ENCODE assay signal across 10 cellular contexts in the genomic region with DNA sequence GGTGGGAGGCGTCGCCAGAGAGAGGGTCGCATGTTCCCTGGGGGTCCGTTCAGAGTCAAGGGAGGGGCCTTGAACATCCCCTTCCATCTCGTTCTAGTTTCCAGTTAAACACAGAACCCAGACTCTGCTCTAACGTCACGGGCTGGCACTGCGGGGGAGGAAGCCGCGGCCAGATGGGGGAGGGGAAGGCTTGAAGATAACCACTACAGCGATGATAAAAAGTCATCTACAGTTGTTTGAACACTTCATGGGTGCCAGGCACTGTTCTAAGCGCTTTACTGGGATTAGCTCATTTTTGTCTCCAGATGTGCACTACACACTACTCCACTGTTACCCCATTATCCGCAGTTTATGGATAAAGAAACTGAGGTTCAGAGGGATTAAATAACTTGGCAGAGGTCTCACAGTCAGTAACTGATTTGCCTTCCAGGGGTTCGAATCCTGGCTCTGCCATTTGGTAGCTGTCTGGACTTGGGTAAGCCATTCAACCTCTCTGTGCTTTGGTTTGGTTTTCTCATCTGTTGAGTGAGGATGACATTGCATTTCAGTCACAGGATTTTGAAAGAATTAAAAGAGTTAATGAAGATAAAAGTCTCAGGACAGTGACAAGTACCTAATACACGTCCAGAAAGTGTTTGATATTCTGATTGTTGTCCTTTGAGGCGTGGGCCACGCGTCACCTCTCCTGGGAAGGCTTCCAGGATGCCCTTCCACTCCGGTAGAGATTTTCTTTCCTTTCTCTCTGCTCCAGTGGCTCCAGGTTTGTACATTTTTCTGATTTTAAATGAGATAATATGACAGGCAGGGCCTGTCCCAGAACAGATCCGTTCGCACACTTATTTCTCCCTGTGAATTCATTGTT. TPM values are rescaled to one million over a fixed set of nuclear protein-coding genes. Genes with fewer than 3 reads are reported as not detected.
DNase-seq lines count a peak whose midpoint lies in the region; ATAC-seq lines count a peak whose summit lies in the region.
"Had no signal": no experiment of that assay in that cellular context is flagged by ENCODE, and none has a peak within 500 bp of the region (broad histone marks: within the 10 kb centered on the region; RNA-seq: fewer than 3 reads in every experiment).

No MANE protein-coding gene starts in this region.

- peak overlapping the region in 1 of 3 donors; percentile 94 for H3K27ac Mint-ChIP-seq in CD4-positive, CD25-positive, alpha-beta regulatory T cell

- peak; percentile 18 to 72 (median 60) for DNase-seq in CD4-positive, CD25-positive, alpha-beta regulatory T cell
- DNase-seq in NCI-H2029 (lab: John Stamatoyannopoulos, UW): peak; percentile 48
- peak; percentile 28 for DNase-seq in activated T-cell treated with anti-CD3 and anti-CD28 coated beads for 24 hours (ENCODE audit: low read depth)
- DNase-seq in iPS DF 6.9 (ENCODE audit: low read depth, low spot score): no peak
- peak in 2 of 3 donors; percentile 21 to 35 for DNase-seq in stimulated activated CD4-positive, alpha-beta T cell treated with anti-CD3 and anti-CD28 coated beads, TNF-alpha, amount 100 ng/mL, for 1 hour (ENCODE audit: low read depth in 3 of 3, low spot score in 1 of 3)
- no peak for DNase-seq in NCI-H1930 (lab: John Stamatoyannopoulos, UW)

- WGBS in iPS DF 6.9 (ENCODE audit: insufficient coverage, insufficient read length): no CpG with 5 or more reads among the region's 21 CpGs

- peak overlapping the region; percentile 57 for H3K27ac ChIP-seq in CD4-positive, CD25-positive, alpha-beta regulatory T cell (ENCODE audit: insufficient read depth, low read length, poor library complexity, severe bottlenecking)
- H3K27ac ChIP-seq in iPS DF 6.9 (ENCODE audit: low read length): no peak overlapping the region
- H3K27ac ChIP-seq: cardiac muscle cell, upper lobe of left lung had no signal

- H3K27me3 ChIP-seq in CD4-positive, CD25-positive, alpha-beta regulatory T cell (ENCODE audit: control insufficient read depth, insufficient read depth, low read length): no peaks in the 10 kb centered on the region
- H3K27me3 ChIP-seq in iPS DF 6.9 (ENCODE audit: control insufficient read depth, insufficient read depth, low read length): no peaks in the 10 kb centered on the region; the same call in 1 of the 2 replicates

- H3K4me1 ChIP-seq in CD4-positive, CD25-positive, alpha-beta regulatory T cell (ENCODE audit: control insufficient read depth, insufficient read depth, low read length, poor library complexity, severe bottlenecking): peaks cover 15% of the 10 kb centered on the region
- 0 out of 2 replicates have a peak, but pooled peaks cover 4% of the 10 kb centered on the region for H3K4me1 ChIP-seq in iPS DF 6.9 (ENCODE audit: control insufficient read depth, insufficient read depth, low read length)

- peak overlapping the region; percentile 79 to 91 (median 89) for H3K4me3 Mint-ChIP-seq in CD4-positive, CD25-positive, alpha-beta regulatory T cell

- H3K27me3 Mint-ChIP-seq in CD4-positive, CD25-positive, alpha-beta regulatory T cell: no peaks in the 10 kb centered on the region

- peaks cover 0 to 24% (median 11%) of the 10 kb centered on the region in 4 donors for H3K4me1 Mint-ChIP-seq in CD4-positive, CD25-positive, alpha-beta regulatory T cell

- H3K36me3 Mint-ChIP-seq in CD4-positive, CD25-positive, alpha-beta regulatory T cell: no peaks in the 10 kb centered on the region

- peak; percentile 54 to 61 for ATAC-seq in CD4-positive, CD25-positive, alpha-beta regulatory T cell (ENCODE audit: low read depth in 2 of 2)
- no peak for ATAC-seq in HG02970 (IDR thresholded peaks at IDR 0.05; ENCODE audit: low FRiP score, unreplicated experiment)
- ATAC-seq in HG03457 (IDR thresholded peaks at IDR 0.05; ENCODE audit: unreplicated experiment): no peak

- no peaks in the 10 kb centered on the region for H3K9me3 ChIP-seq in CD4-positive, CD25-positive, alpha-beta regulatory T cell (ENCODE audit: control insufficient read depth in 2 of 2, low read length in 2 of 2)
- H3K9me3 ChIP-seq in iPS DF 6.9 (ENCODE audit: control insufficient read depth, insufficient read depth, low read length): no peaks in the 10 kb centered on the region
- H3K9me3 ChIP-seq: upper lobe of left lung had no signal

- H3K4me3 ChIP-seq in CD4-positive, CD25-positive, alpha-beta regulatory T cell (ENCODE audit: low read depth, low read length): peak overlapping the region; percentile 26
- H3K4me3 ChIP-seq in iPS DF 6.9 (ENCODE audit: low read length): peak overlapping the region; percentile 43; the same call in 1 of the 2 replicates

- no peaks in the 10 kb centered on the region for H3K36me3 ChIP-seq in CD4-positive, CD25-positive, alpha-beta regulatory T cell (ENCODE audit: control insufficient read depth, insufficient read depth, low read length)
- no peaks in the 10 kb centered on the region for H3K36me3 ChIP-seq in iPS DF 6.9 (ENCODE audit: control insufficient read depth, insufficient read depth, low read length)
- H3K36me3 ChIP-seq: cardiac muscle cell, upper lobe of left lung had no signal

- H3K9me3 Mint-ChIP-seq in CD4-positive, CD25-positive, alpha-beta regulatory T cell: no peaks in the 10 kb centered on the region

RNA-seq across cellular contexts. Expression of a gene that starts 0.8 kb away (rescaled TPM):
- not detected for total RNA-seq in CD4-positive, CD25-positive, alpha-beta regulatory T cell
- polyA plus RNA-seq in CD4-positive, CD25-positive, alpha-beta regulatory T cell: under 1 TPM in 3 of 4 donors, not detected in 1; 0.42 to 0.79 (median 0.73) TPM

RNA-seq across cellular contexts. Expression of a gene that starts 13.2 kb away (rescaled TPM):
- total RNA-seq in CD4-positive, CD25-positive, alpha-beta regulatory T cell: 0.42 TPM
- polyA plus RNA-seq in CD4-positive, CD25-positive, alpha-beta regulatory T cell: not detected
- total RNA-seq: cardiac muscle cell had no signal
- polyA plus RNA-seq: cardiac muscle cell had no signal

RNA-seq across cellular contexts. Expression of a gene that starts 48.9 kb away (rescaled TPM):
- 75.5 TPM for total RNA-seq in CD4-positive, CD25-positive, alpha-beta regulatory T cell
- polyA plus RNA-seq in CD4-positive, CD25-positive, alpha-beta regulatory T cell: 10 to 100 TPM; 12.5 to 20.8 (median 17.8) TPM

RNA-seq across cellular contexts. Expression of a gene that starts 49.2 kb away (rescaled TPM):
- total RNA-seq in CD4-positive, CD25-positive, alpha-beta regulatory T cell: 10.1 TPM
- polyA plus RNA-seq in CD4-positive, CD25-positive, alpha-beta regulatory T cell: 10 to 100 TPM; 20.4 to 38.3 (median 24.2) TPM

Comparison
In these comparisons a context has a peak if more than half of its experiments do, and no peak if none do; other contexts are left out.
1. ATAC-seq: peak in CD4-positive, CD25-positive, alpha-beta regulatory T cell (2 of 2); none in HG02970 (single experiment) and HG03457 (single experiment).
2. DNase-seq: peak in CD4-positive, CD25-positive, alpha-beta regulatory T cell (3 of 3), NCI-H2029 (single experiment), activated T-cell treated with anti-CD3 and anti-CD28 coated beads for 24 hours (single experiment) and stimulated activated CD4-positive, alpha-beta T cell treated with anti-CD3 and anti-CD28 coated beads, TNF-alpha, amount 100 ng/mL, for 1 hour (2 of 3); none in iPS DF 6.9 (single experiment) and NCI-H1930 (0 of 2).